1 cellular context compared by ENCODE assay signal in genomic region chr5:149414405-149415244, GRCh38.
TF ChIP-seq lines count a peak whose summit lies in the region.

No MANE protein-coding gene starts in this region.

TF ChIP-seq in IMR-90, 13 proteins besides CTCF, POLR2A, EP300 and RAD21:
- TF ChIP-seq RFX5 (IDR thresholded peaks at IDR 0.05; ENCODE audit: low read depth, low read length) (no peak), FOS (IDR thresholded peaks at IDR 0.05; ENCODE audit: low read depth, low read length) (0 out of 2 replicates have a peak, but pooled peaks have one; percentile 20), USF2 (IDR thresholded peaks at IDR 0.05; ENCODE audit: low read depth, low read length) (0 out of 2 replicates have a peak, but pooled peaks have one; percentile 7), SMC3 (IDR thresholded peaks at IDR 0.05; ENCODE audit: low read depth, low read length) (no peak), CEBPB (IDR thresholded peaks at IDR 0.05; ENCODE audit: low read depth, low read length) (peak; percentile 51; the same call in 1 of the 2 replicates)
